Comparison of ENCODE assay signal across 1 cellular context in genomic region chr6:10837692-10837996, GRCh38.
A peak's percentile ranks its signal among the peaks of the same experiment; 100 is the strongest.
TF ChIP-seq lines count a peak whose summit lies in the region.

No MANE protein-coding gene starts in this region.

TF ChIP-seq in GM12878, 131 proteins besides CTCF, POLR2A, EP300 and RAD21 (continued from another document):
- 0 out of 2 replicates have a peak, but pooled peaks have one; percentile 13 for TF ChIP-seq POLR2AphosphoS2 (IDR thresholded peaks at IDR 0.05; ENCODE audit: low read depth, low read length)
- TF ChIP-seq BMI1 (IDR thresholded peaks at IDR 0.05; ENCODE audit: borderline replicate concordance), result peak; percentile 66; the same call in 1 of the 2 replicates
- TF ChIP-seq NFIC (IDR thresholded peaks at IDR 0.05; ENCODE audit: low read depth, low read length), result no peak
- TF ChIP-seq SIN3A (IDR thresholded peaks at IDR 0.05; ENCODE audit: low read depth, low read length), result no peak
- no peak for TF ChIP-seq IRF3 (IDR thresholded peaks at IDR 0.05)
